Comparison of ENCODE assay signal across 8 cellular contexts in the genomic region with DNA sequence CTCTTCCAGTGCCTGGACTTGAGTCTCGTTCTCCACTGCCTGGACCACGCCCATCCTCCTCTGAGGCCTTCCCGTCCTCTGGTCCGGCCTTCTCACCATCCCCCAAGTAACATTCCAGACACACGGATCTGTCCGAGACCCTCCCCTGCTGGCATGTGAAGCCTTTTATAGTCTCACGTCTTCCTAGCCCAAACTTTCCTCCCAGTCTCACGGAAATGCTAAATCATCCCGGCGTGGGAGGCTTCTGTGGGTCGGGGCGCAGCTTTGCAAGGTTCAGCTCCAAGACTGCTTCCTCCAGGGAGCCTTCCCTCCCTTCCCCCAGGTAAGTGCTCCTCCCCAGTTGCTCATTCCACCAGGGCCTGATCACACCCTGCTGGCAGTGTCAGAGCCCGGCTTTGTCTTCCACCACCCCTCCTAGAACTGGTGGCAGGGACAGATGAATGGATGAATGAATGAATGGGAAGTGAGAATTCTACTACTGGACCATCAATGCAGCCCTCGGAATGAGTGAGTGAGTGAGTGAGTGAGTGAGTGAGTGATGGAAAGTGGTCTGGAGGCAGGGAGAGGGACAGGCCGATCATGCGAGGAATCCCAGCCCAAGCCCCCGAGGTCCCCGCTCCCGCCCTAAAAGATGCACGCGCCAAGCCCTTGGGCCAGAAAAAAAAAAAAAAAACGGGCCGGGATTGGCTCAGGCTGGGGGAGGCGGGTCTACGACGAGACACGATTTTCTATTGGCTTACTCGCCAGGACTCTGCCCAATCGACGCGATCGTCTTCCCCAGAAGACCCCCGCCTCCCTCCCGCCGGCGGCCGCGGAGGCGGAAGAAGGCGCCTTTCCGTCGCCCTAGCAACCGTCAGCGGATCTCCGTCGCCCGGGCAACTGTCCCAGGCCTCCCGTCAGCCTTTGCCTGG. TPM values are rescaled to one million over a fixed set of nuclear protein-coding genes. Genes with fewer than 3 reads are reported as not detected.
DNase-seq lines count a peak whose midpoint lies in the region; ATAC-seq and TF ChIP-seq lines count a peak whose summit lies in the region.

No MANE protein-coding gene starts in this region.

- no peak for TF ChIP-seq CTCF in GM13976 (IDR thresholded peaks at IDR 0.05; ENCODE audit: borderline replicate concordance, control extremely low read depth, extremely low read depth, insufficient read depth, missing control alignments)
- no peak for TF ChIP-seq CTCF in spleen (IDR thresholded peaks at IDR 0.05 in 8 of 11, conservative IDR thresholded peaks at IDR 0.05 in 3 of 11)

- intact Hi-C loops in spleen (cut with DNase I; ENCODE audit: low total_unique reads), result no loop called here

- peaks cover 6 to 24% (median 17%) of the 10 kb centered on the region in 6 donors for H3K4me1 ChIP-seq in spleen

- no peaks in the 10 kb centered on the region for H3K9me3 ChIP-seq in spleen

- in situ Hi-C loops in GM13976 (cut with MboI; ENCODE audit: low sequenced_read_pairs, unreplicated experiment), result no loop called here

- peak overlapping the region in 2 of 8 donors; percentile 21 to 51 for H3K27ac ChIP-seq in spleen

- H3K27me3 ChIP-seq in spleen (replicated peaks in 1 of 7), result peaks cover 0 to 36% (median 13%) of the 10 kb centered on the region in 7 donors

- peak; percentile 85 for ATAC-seq in HG03103 (IDR thresholded peaks at IDR 0.05; ENCODE audit: low read depth, unreplicated experiment)
- no peak for ATAC-seq in GM19328 (IDR thresholded peaks at IDR 0.05; ENCODE audit: unreplicated experiment)

- TF ChIP-seq POLR2A in spleen (IDR thresholded peaks at IDR 0.05), result no peak

- 1 to 3% (median 2%) methylated on average over 41 to 48 of the region's 48 CpGs for WGBS in spleen, 5 donors

- DNase-seq in GM13976 (ENCODE audit: low spot score) (peak; percentile 99), NCI-H226 (peak; percentile 87), cerebellar cortex (ENCODE audit: low spot score) (peak; percentile 92), iris pigment epithelial cell (ENCODE audit: low read depth) (peak; percentile 96), spleen (peak; percentile 93)
- DNase-seq in activated CD4-positive, CD25-positive, alpha-beta regulatory T cell treated with anti-CD3 and anti-CD28 coated beads, Interleukin-2, amount 50 U/mL, for 72 hours, result peak; percentile 61

- H3K4me3 ChIP-seq in spleen, result peak overlapping the region; percentile 46 to 79 (median 56)

- H3K36me3 ChIP-seq in spleen, result no peaks in the 10 kb centered on the region

RNA-seq across cellular contexts. Expression of a gene that starts 9.3 kb away (rescaled TPM):
- total RNA-seq in spleen, result 1 to 10 TPM; 1.6 to 6.6 (median 3.8) TPM
- under 1 TPM; 0.13 to 0.67 (median 0.59) TPM for polyA plus RNA-seq in spleen

RNA-seq across cellular contexts. Expression of a gene that starts 22.2 kb away (rescaled TPM):
- total RNA-seq in spleen, result 10 to 100 TPM; 52.1 to 94.9 (median 62.6) TPM
- polyA plus RNA-seq in spleen, result 1 to 10 TPM; 1.4 to 5.9 (median 2.5) TPM
